20 cellular contexts compared by ENCODE assay signal in the genomic region with DNA sequence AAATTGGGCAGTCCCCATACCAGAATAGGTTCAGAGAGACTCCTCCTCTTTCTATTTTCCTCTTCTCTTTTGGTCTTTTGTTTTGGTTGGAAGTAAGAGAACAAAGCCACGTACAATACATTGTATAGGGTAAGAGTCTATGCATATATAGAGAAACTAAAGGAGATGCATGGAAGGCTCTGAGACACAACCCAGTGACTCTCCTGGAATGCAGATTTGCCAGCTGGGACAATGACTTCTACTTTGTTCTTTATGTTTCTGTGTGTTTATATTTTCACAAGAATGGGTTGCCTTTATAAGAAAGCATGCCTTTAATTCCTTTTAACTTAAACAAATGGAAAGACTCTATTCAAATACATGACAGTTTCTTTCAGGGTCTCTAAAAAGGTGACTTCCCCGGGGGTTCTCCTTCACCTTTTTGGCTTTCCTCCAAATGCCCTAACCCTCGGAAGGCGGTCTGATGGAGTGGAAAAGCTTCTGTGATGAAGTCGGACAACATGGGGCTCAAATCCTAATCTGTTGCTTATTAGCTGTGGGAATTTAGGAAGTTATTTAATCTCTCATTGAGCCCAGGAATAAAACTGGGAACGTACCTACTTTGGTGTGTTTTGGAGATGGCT. TPM values are rescaled to one million over a fixed set of nuclear protein-coding genes. Genes with fewer than 3 reads are reported as not detected.
DNase-seq lines count a peak whose midpoint lies in the region; ATAC-seq, FAIRE-seq and TF ChIP-seq lines count a peak whose summit lies in the region.
"Had no signal": no experiment of that assay in that cellular context is flagged by ENCODE, and none has a peak within 500 bp of the region (broad histone marks: within the 10 kb centered on the region; RNA-seq: fewer than 3 reads in every experiment).

No MANE protein-coding gene starts in this region.

- H3K27me3 ChIP-seq in HUES6 (ENCODE audit: control insufficient read depth, insufficient read depth, low read length) (no peaks in the 10 kb centered on the region), pancreas (no peaks in the 10 kb centered on the region), colonic mucosa (no peaks in the 10 kb centered on the region), left ventricle myocardium inferior (ENCODE audit: low read depth) (peaks cover 77% of the 10 kb centered on the region)

- H3K4me1 Mint-ChIP-seq in stimulated activated naive B cell treated with anti-CD40 and anti-IgM and Interleukin-4, amounts not matched to agents 10 μg/mL and 1 μg/mL and 100 μg/mL, for 72 hours: no peaks in the 10 kb centered on the region

- H3K4me3 Mint-ChIP-seq in stimulated activated naive B cell treated with anti-CD40 and anti-IgM and Interleukin-4, amounts not matched to agents 10 μg/mL and 1 μg/mL and 100 μg/mL, for 72 hours: no peak overlapping the region
- H3K4me3 Mint-ChIP-seq: CD4-positive, alpha-beta T cell had no signal

- no peaks in the 10 kb centered on the region for H3K36me3 ChIP-seq in HUES6 (ENCODE audit: control insufficient read depth, insufficient read depth, low read length)
- no peaks in the 10 kb centered on the region for H3K36me3 ChIP-seq in pancreas
- no peaks in the 10 kb centered on the region for H3K36me3 ChIP-seq in colonic mucosa
- no peaks in the 10 kb centered on the region for H3K36me3 ChIP-seq in left ventricle myocardium inferior

- no peaks in the 10 kb centered on the region for H3K36me3 Mint-ChIP-seq in stimulated activated naive B cell treated with anti-CD40 and anti-IgM and Interleukin-4, amounts not matched to agents 10 μg/mL and 1 μg/mL and 100 μg/mL, for 72 hours

- H3K4me3 ChIP-seq in HUES6 (ENCODE audit: low read depth, low read length): peak overlapping the region; percentile 34
- no peak overlapping the region for H3K4me3 ChIP-seq in pancreas
- H3K4me3 ChIP-seq in colonic mucosa: no peak overlapping the region
- H3K4me3 ChIP-seq in left ventricle myocardium inferior: no peak overlapping the region
- H3K4me3 ChIP-seq: A549 had no signal

- DNase-seq in ELF-1 (ENCODE audit: low read depth, low spot score) (peak; percentile 50), foreskin melanocyte (peak; percentile 23), pancreas (no peak), DMS153 (lab: John Stamatoyannopoulos, UW) (no peak), colonic mucosa (no peak), left ventricle myocardium inferior (no peak)
- DNase-seq in stimulated activated naive B cell treated with anti-CD40 and anti-IgM and Interleukin-4, amounts not matched to agents 10 μg/mL and 1 μg/mL and 100 μg/mL, for 72 hours: no peak
- DNase-seq: CD4-positive, alpha-beta T cell; IMR-90; NCI-H1417 treated with DMSO at 0.1 percent for 48 hours; NCI-H1930; NCI-H226; NCI-H524; SHP77; SK-N-SH had no signal

- no peak for TF ChIP-seq CTCF in pancreas (IDR thresholded peaks at IDR 0.05)
- TF ChIP-seq CTCF in colonic mucosa (IDR thresholded peaks at IDR 0.05): no peak
- no peak for TF ChIP-seq CTCF in left ventricle myocardium inferior (IDR thresholded peaks at IDR 0.05; ENCODE audit: borderline replicate concordance)

- H3K9me3 ChIP-seq in HUES6 (ENCODE audit: control insufficient read depth, insufficient read depth, low read depth, low read length): no peaks in the 10 kb centered on the region
- H3K9me3 ChIP-seq in pancreas: no peaks in the 10 kb centered on the region
- H3K9me3 ChIP-seq in colonic mucosa: no peaks in the 10 kb centered on the region
- H3K9me3 ChIP-seq in left ventricle myocardium inferior (replicated peaks): no peaks in the 10 kb centered on the region
- H3K9me3 ChIP-seq: A549, SK-N-SH had no signal

- peaks cover 0 to 2% of the 10 kb centered on the region in 2 donors for H3K9me3 Mint-ChIP-seq in stimulated activated naive B cell treated with anti-CD40 and anti-IgM and Interleukin-4, amounts not matched to agents 10 μg/mL and 1 μg/mL and 100 μg/mL, for 72 hours
- H3K9me3 Mint-ChIP-seq: CD4-positive, alpha-beta T cell had no signal

- H3K27ac ChIP-seq in HUES6 (ENCODE audit: low read depth, low read length): no peak overlapping the region
- H3K27ac ChIP-seq in pancreas: peak overlapping the region; percentile 13 to 64 (median 54)
- H3K27ac ChIP-seq in colonic mucosa: no peak overlapping the region
- no peak overlapping the region for H3K27ac ChIP-seq in left ventricle myocardium inferior (replicated peaks)
- H3K27ac ChIP-seq: A549 had no signal

- no peak overlapping the region for H3K9ac ChIP-seq in HUES6 (ENCODE audit: low read length)
- H3K9ac ChIP-seq in colonic mucosa (ENCODE audit: low read depth in 2 of 2, low read length in 2 of 2): no peak overlapping the region
- H3K9ac ChIP-seq: SK-N-SH had no signal

- H3K4me1 ChIP-seq in HUES6 (ENCODE audit: control insufficient read depth, insufficient read depth, low read length) (peaks cover 46% of the 10 kb centered on the region), pancreas (peaks cover 6 to 18% (median 16%) of the 10 kb centered on the region in 3 donors), colonic mucosa (no peaks in the 10 kb centered on the region), left ventricle myocardium inferior (no peaks in the 10 kb centered on the region)
- H3K4me1 ChIP-seq: A549 had no signal

- no peak overlapping the region for H3K27ac Mint-ChIP-seq in stimulated activated naive B cell treated with anti-CD40 and anti-IgM and Interleukin-4, amounts not matched to agents 10 μg/mL and 1 μg/mL and 100 μg/mL, for 72 hours
- H3K27ac Mint-ChIP-seq: CD4-positive, alpha-beta T cell had no signal

- WGBS in pancreas, 2 donors: 58 to 60% methylated on average over 6 of the region's 6 CpGs

- no peak for ATAC-seq in pancreas
- ATAC-seq in stimulated activated naive B cell treated with anti-CD40 and anti-IgM and Interleukin-4, amounts not matched to agents 10 μg/mL and 1 μg/mL and 100 μg/mL, for 72 hours (replicated peaks): no peak
- ATAC-seq: A549 had no signal

- peaks cover 5 to 16% of the 10 kb centered on the region in 2 donors for H3K27me3 Mint-ChIP-seq in stimulated activated naive B cell treated with anti-CD40 and anti-IgM and Interleukin-4, amounts not matched to agents 10 μg/mL and 1 μg/mL and 100 μg/mL, for 72 hours
- H3K27me3 Mint-ChIP-seq: CD4-positive, alpha-beta T cell had no signal

- FAIRE-seq in pancreas (lab: Jason Lieb, UNC): no peak
- FAIRE-seq: A549 had no signal

- intact Hi-C loops in pancreas (cut with DNase I) (no loop called here), colonic mucosa (cut with DNase I) (no loop called here), left ventricle myocardium inferior (cut with micrococcal nuclease) (no loop called here)

RNA-seq across cellular contexts. Expression of a gene that starts 9.0 kb away (rescaled TPM):
- total RNA-seq in pancreas: 100 to 1,000 TPM in 4 of 6 donors, 10 to 100 TPM in 2; 45.0 to 328 (median 170) TPM
- 100 to 1,000 TPM in 1 of 2 donors, 10 to 100 TPM in 1; 45.7 to 246 TPM for polyA plus RNA-seq in pancreas
- total RNA-seq in colonic mucosa: 100 to 1,000 TPM; 153 to 278 TPM
- 4.4 TPM for total RNA-seq in left ventricle myocardium inferior

RNA-seq across cellular contexts. Expression of a gene that starts 30.9 kb away (rescaled TPM):
- total RNA-seq in pancreas (not detected), colonic mucosa (not detected), left ventricle myocardium inferior (not detected)
- not detected for polyA plus RNA-seq in pancreas
- total RNA-seq: CD4-positive, alpha-beta T cell; IMR-90; M059J; RPMI7951 had no signal
- polyA plus RNA-seq: A549, BJ, IMR-90, SK-N-SH had no signal

RNA-seq across cellular contexts. Expression of a gene that starts 55.2 kb away (rescaled TPM):
- total RNA-seq in pancreas (not detected), colonic mucosa (not detected), left ventricle myocardium inferior (not detected)
- polyA plus RNA-seq in pancreas: not detected
- total RNA-seq: CD4-positive, alpha-beta T cell; IMR-90; M059J; RPMI7951 had no signal
- polyA plus RNA-seq: A549, BJ, IMR-90, SK-N-SH had no signal

Comparison
In these comparisons a context has a peak if more than half of its experiments do, and no peak if none do; other contexts are left out.
1. DNase-seq: peak in ELF-1 (single experiment) and foreskin melanocyte (single experiment); none in pancreas (0 of 6), stimulated activated naive B cell treated with anti-CD40 and anti-IgM and Interleukin-4, amounts not matched to agents 10 μg/mL and 1 μg/mL and 100 μg/mL, for 72 hours (single experiment), DMS153 (single experiment), colonic mucosa (single experiment) and left ventricle myocardium inferior (single experiment).
2. H3K27ac ChIP-seq: peak in pancreas (4 of 4); none in HUES6 (single experiment), colonic mucosa (single experiment) and left ventricle myocardium inferior (single experiment).